ENCODE assay signal across 8 cellular contexts in the genomic region with DNA sequence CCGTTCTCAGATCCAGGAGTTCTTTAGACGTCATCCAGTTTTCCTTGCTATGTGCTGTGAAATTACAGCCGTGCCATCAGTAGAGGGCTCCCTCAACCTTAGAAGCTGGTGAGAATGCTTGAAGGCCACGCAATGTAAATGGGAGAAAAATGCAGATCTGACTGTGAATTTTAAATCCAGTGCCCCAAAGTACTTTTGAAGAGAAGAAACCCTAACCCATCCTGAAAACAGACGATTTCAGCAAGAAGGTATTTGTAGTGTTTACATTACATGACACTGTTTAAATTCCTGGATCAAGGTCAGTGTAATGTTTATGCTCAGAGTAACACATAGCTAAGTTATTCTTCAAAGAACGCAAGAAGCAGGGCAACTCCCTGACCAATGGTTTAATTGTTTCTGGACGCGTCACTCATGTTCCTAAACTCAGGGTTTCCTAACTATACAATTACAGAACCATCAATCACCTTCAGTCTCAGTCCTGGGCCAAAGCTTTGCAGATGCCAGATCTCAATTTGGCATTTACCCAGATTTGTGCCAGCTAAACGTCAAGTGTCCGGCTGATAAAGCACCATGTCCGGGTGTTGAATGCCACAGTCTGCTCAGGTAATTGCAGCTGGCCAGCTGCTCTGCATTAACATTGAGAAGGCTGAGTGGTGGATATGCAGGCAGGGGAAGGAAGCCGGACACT. TPM values are rescaled to one million over a fixed set of nuclear protein-coding genes. Genes with fewer than 3 reads are reported as not detected.
DNase-seq lines count a peak whose midpoint lies in the region; ATAC-seq, FAIRE-seq and TF ChIP-seq lines count a peak whose summit lies in the region.

No MANE protein-coding gene starts in this region.

- H3K27ac ChIP-seq in A549 (no peak overlapping the region), angular gyrus (ENCODE audit: low read depth, low read length) (peak overlapping the region; percentile 26), kidney (ENCODE audit: low read depth in 2 of 2, low read length in 2 of 2) (no peak overlapping the region), upper lobe of left lung (peak overlapping the region in 1 of 4 donors; percentile 4)

- H3K36me3 ChIP-seq in kidney (ENCODE audit: control insufficient read depth in 1 of 2, insufficient read depth in 2 of 2, low read length in 2 of 2) (no peaks in the 10 kb centered on the region), upper lobe of left lung (no peaks in the 10 kb centered on the region)

- H3K4me1 ChIP-seq in A549: 0 out of 3 replicates have a peak, but pooled peaks cover 8% of the 10 kb centered on the region
- H3K4me1 ChIP-seq in kidney (ENCODE audit: control insufficient read depth in 1 of 2, insufficient read depth in 1 of 2, low read depth in 1 of 2, low read length in 2 of 2): peaks cover 0 to 4% of the 10 kb centered on the region in 2 donors
- H3K4me1 ChIP-seq in upper lobe of left lung: peaks cover 10 to 15% (median 12%) of the 10 kb centered on the region in 4 donors

- no peaks in the 10 kb centered on the region for H3K9me3 ChIP-seq in A549
- no peaks in the 10 kb centered on the region for H3K9me3 ChIP-seq in kidney (ENCODE audit: control insufficient read depth in 1 of 2, low read length in 2 of 2)
- H3K9me3 ChIP-seq in upper lobe of left lung: no peaks in the 10 kb centered on the region

- ATAC-seq in A549 (peak; percentile 76 to 91; a peak in 5 of 6 replicates), upper lobe of left lung (ENCODE audit: low FRiP score in 2 of 2) (peak; percentile 38 to 56)

- POLR2A ChIA-PET in A549 (lab: Yijun Ruan, JAX): no interaction called here

- TF ChIP-seq EP300 in A549 (IDR thresholded peaks at IDR 0.05) (no peak), Ishikawa (IDR thresholded peaks at IDR 0.05; ENCODE audit: borderline replicate concordance) (peak; percentile 36; the same call in 1 of the 2 replicates), upper lobe of left lung (IDR thresholded peaks at IDR 0.05) (no peak)

- TF ChIP-seq POLR2A in A549 (IDR thresholded peaks at IDR 0.05; ENCODE audit: low read length) (no peak), upper lobe of left lung (IDR thresholded peaks at IDR 0.05) (no peak)

- TF ChIP-seq CTCF in A549 (IDR thresholded peaks at IDR 0.05): peak; percentile 46
- peak; percentile 40 for TF ChIP-seq CTCF in kidney (IDR thresholded peaks at IDR 0.05; ENCODE audit: borderline replicate concordance, extremely low read depth, insufficient read depth)
- peak in 1 of 6 experiments; percentile 21 for TF ChIP-seq CTCF in upper lobe of left lung (IDR thresholded peaks at IDR 0.05)

- peak; percentile 40 to 52 for DNase-seq in A549 (ENCODE audit: low read depth in 1 of 2, low spot score in 1 of 2)
- DNase-seq in kidney: no peak
- DNase-seq in upper lobe of left lung: no peak
- no peak for DNase-seq in LoVo (ENCODE audit: low spot score)
- DNase-seq in DMS153 treated with DMSO at 0.1 percent for 48 hours (lab: John Stamatoyannopoulos, UW; ENCODE audit: unreplicated experiment): no peak
- DNase-seq in activated naive CD4-positive, alpha-beta T cell treated with anti-CD3 and anti-CD28 coated beads, Interleukin-2, amount 50 U/mL, for 16 hours: no peak

- no peak overlapping the region for H3K9ac ChIP-seq in kidney (ENCODE audit: low read length in 2 of 2)

- H3K4me2 ChIP-seq in A549: peak overlapping the region; percentile 45

- FAIRE-seq in A549 (lab: Jason Lieb, UNC) (no peak), kidney (lab: Jason Lieb, UNC) (no peak)

- intact Hi-C loops in kidney (cut with DNase I): no loop called here

- TF ChIP-seq RAD21 in A549 (conservative IDR thresholded peaks at IDR 0.05 in 1 of 2, IDR thresholded peaks at IDR 0.05 in 1 of 2) (peak; percentile 47 to 59), Ishikawa (IDR thresholded peaks at IDR 0.05; ENCODE audit: low read depth) (peak; percentile 79)

- WGBS in A549 (ENCODE audit: missing lambda C conversion rate): 44% methylated on average over 10 of the region's 12 CpGs
- WGBS in upper lobe of left lung, 2 donors: 36 to 39% methylated on average over 12 of the region's 12 CpGs

- H3K4me3 ChIP-seq in A549 (no peak overlapping the region), kidney (ENCODE audit: low read length in 2 of 2) (no peak overlapping the region), upper lobe of left lung (no peak overlapping the region)

- CTCF ChIA-PET in A549 (lab: Yijun Ruan, JAX): interaction anchor here (0.6 to 2.3 kb wide), 21 partner anchors 8 to 512 kb away, joined by 3 to 16 read pairs (median 4); a partner anchor contains a TSS

- no peaks in the 10 kb centered on the region for H3K27me3 ChIP-seq in upper lobe of left lung

TF ChIP-seq in A549, 52 proteins besides CTCF, POLR2A, EP300 and RAD21:
- TF ChIP-seq JUN (IDR thresholded peaks at IDR 0.05) (no peak), SMC3 (IDR thresholded peaks at IDR 0.05) (peak; percentile 38; the same call in 1 of the 3 replicates)
- TF ChIP-seq, protein P1, sequence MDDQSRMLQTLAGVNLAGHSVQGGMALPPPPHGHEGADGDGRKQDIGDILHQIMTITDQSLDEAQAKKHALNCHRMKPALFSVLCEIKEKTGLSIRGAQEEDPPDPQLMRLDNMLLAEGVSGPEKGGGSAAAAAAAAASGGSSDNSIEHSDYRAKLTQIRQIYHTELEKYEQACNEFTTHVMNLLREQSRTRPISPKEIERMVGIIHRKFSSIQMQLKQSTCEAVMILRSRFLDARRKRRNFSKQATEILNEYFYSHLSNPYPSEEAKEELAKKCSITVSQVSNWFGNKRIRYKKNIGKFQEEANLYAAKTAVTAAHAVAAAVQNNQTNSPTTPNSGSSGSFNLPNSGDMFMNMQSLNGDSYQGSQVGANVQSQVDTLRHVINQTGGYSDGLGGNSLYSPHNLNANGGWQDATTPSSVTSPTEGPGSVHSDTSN (IDR thresholded peaks at IDR 0.05): no peak

TF ChIP-seq in Ishikawa, 13 proteins besides CTCF, POLR2A, EP300 and RAD21:
- TF ChIP-seq NFIC (IDR thresholded peaks at IDR 0.05) (peak; percentile 81), ZBTB7A (IDR thresholded peaks at IDR 0.05; ENCODE audit: low read depth) (no peak), CEBPB (IDR thresholded peaks at IDR 0.05) (0 out of 2 replicates have a peak, but pooled peaks have one; percentile 8), TEAD4 (IDR thresholded peaks at IDR 0.05) (peak; percentile 24; the same call in 1 of the 2 replicates)
- TF ChIP-seq, protein P2, sequence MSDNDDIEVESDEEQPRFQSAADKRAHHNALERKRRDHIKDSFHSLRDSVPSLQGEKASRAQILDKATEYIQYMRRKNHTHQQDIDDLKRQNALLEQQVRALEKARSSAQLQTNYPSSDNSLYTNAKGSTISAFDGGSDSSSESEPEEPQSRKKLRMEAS (IDR thresholded peaks at IDR 0.05): no peak; the same call in 1 of the 2 replicates

RNA-seq across cellular contexts. Expression of a gene that starts 38.2 kb away (rescaled TPM):
- 0.15 and 0.17 TPM in 2 replicates for polyA plus RNA-seq in A549 (2011; rRNA removed)
- polyA plus RNA-seq in A549 (2012; cell fraction: cytosol; rRNA removed): 0.33 and 0.49 TPM in 2 replicates
- 0.76 and 0.84 TPM in 2 replicates for polyA plus RNA-seq in A549 (2012; cell fraction: nucleus; rRNA removed)
- 0.26 to 0.34 TPM (median 0.33 TPM) in 3 replicates for polyA plus RNA-seq in A549 (2017; fragmentation: RNase III; extraction: RNeasy Plus Mini Kit Qiagen cat#74134 plus additional on column Dnase treatment)
- 0.34 and 0.41 TPM in 2 replicates for polyA minus RNA-seq in A549 (2011; rRNA and poly(A)+ RNA removed)
- 1.2 TPM for total RNA-seq in kidney
- polyA plus RNA-seq in kidney (ENCODE audit: insufficient read depth, low read depth, low replicate concordance): 1.6 TPM
- total RNA-seq in upper lobe of left lung: 10 to 100 TPM; 13.0 to 52.3 (median 21.5) TPM

RNA-seq across cellular contexts. Expression of a gene that starts 58.2 kb away (rescaled TPM):
- 2.2 and 2.7 TPM in 2 replicates for polyA plus RNA-seq in A549 (2011; rRNA removed)
- polyA plus RNA-seq in A549 (2012; cell fraction: cytosol; rRNA removed): 2.1 and 3.0 TPM in 2 replicates
- 12.4 and 13.7 TPM in 2 replicates for polyA plus RNA-seq in A549 (2012; cell fraction: nucleus; rRNA removed)
- polyA plus RNA-seq in A549 (2017; fragmentation: RNase III; extraction: RNeasy Plus Mini Kit Qiagen cat#74134 plus additional on column Dnase treatment): 3.4 to 4.3 TPM (median 4.0 TPM) in 3 replicates
- polyA minus RNA-seq in A549 (2011; rRNA and poly(A)+ RNA removed): 4.7 and 6.2 TPM in 2 replicates
- 6.2 TPM for total RNA-seq in kidney
- polyA plus RNA-seq in kidney (ENCODE audit: insufficient read depth, low read depth, low replicate concordance): 3.6 TPM
- total RNA-seq in upper lobe of left lung: 10 to 100 TPM in 2 of 6 donors, 1 to 10 TPM in 4; 2.5 to 23.0 (median 7.2) TPM

Comparison
In these comparisons a context has a peak if more than half of its experiments do, and no peak if none do; other contexts are left out.
1. DNase-seq: peak in A549 (2 of 2); none in kidney (single experiment), upper lobe of left lung (0 of 2), LoVo (single experiment), DMS153 treated with DMSO at 0.1 percent for 48 hours (single experiment) and activated naive CD4-positive, alpha-beta T cell treated with anti-CD3 and anti-CD28 coated beads, Interleukin-2, amount 50 U/mL, for 16 hours (single experiment).